In genomic region chr2:134955744-134956143, GRCh38 we compare ENCODE assay signal across 2 cellular contexts.
TF ChIP-seq lines count a peak whose summit lies in the region.

No MANE protein-coding gene starts in this region.

TF ChIP-seq in HepG2, 621 proteins besides CTCF, POLR2A, EP300 and RAD21:
- TF ChIP-seq ZNF850 (CRISPR knock-in tag; conservative IDR thresholded peaks at IDR 0.05) = no peak
- no peak for TF ChIP-seq ZNF800 (CRISPR knock-in tag; IDR thresholded peaks at IDR 0.05)
- no peak for TF ChIP-seq ZNF577 (CRISPR knock-in tag; IDR thresholded peaks at IDR 0.05; ENCODE audit: borderline replicate concordance, low read depth)
- TF ChIP-seq GZF1 (CRISPR knock-in tag; IDR thresholded peaks at IDR 0.05) = no peak
- TF ChIP-seq PREB (CRISPR knock-in tag; IDR thresholded peaks at IDR 0.05) = no peak
- TF ChIP-seq EED (CRISPR knock-in tag; IDR thresholded peaks at IDR 0.05) = no peak
- TF ChIP-seq MZF1 (CRISPR knock-in tag; IDR thresholded peaks at IDR 0.05; ENCODE audit: borderline replicate concordance) = no peak
- no peak for TF ChIP-seq HDAC6 (IDR thresholded peaks at IDR 0.05; ENCODE audit: low read depth, low read length)
- no peak for TF ChIP-seq TBX3 (IDR thresholded peaks at IDR 0.05; ENCODE audit: borderline replicate concordance)
- no peak for TF ChIP-seq HNF4A (CRISPR knock-in tag; IDR thresholded peaks at IDR 0.05)
- TF ChIP-seq ZNF263 (CRISPR knock-in tag; IDR thresholded peaks at IDR 0.05) = no peak
- TF ChIP-seq RBFOX2 (IDR thresholded peaks at IDR 0.05; ENCODE audit: low read depth, low read length) = no peak
- TF ChIP-seq NCOR1 (IDR thresholded peaks at IDR 0.05; ENCODE audit: borderline replicate concordance, low read length) = no peak
- no peak for TF ChIP-seq RFXAP (CRISPR knock-in tag; IDR thresholded peaks at IDR 0.05; ENCODE audit: borderline replicate concordance)

TF ChIP-seq in endothelial cell of umbilical vein, 7 proteins besides CTCF, POLR2A, EP300 and RAD21:
- TF ChIP-seq POLR2AphosphoS5 (IDR thresholded peaks at IDR 0.05; ENCODE audit: insufficient read depth, low read depth, low read length) (no peak), EZH2 (IDR thresholded peaks at IDR 0.05; ENCODE audit: borderline replicate concordance, low read depth, low read length, severe bottlenecking) (no peak), GATA2 (IDR thresholded peaks at IDR 0.05; ENCODE audit: insufficient read depth, insufficient read length, low read depth, low read length) (no peak), FOS (IDR thresholded peaks at IDR 0.05; ENCODE audit: borderline replicate concordance, insufficient read depth, low read length) (no peak), JUN (IDR thresholded peaks at IDR 0.05; ENCODE audit: borderline replicate concordance, insufficient read depth, insufficient read length, low read depth) (no peak), MAX (IDR thresholded peaks at IDR 0.05; ENCODE audit: insufficient read depth, insufficient read length) (no peak), MYC (IDR thresholded peaks at IDR 0.05; ENCODE audit: low read depth, low read length) (no peak)
